In the genomic region with DNA sequence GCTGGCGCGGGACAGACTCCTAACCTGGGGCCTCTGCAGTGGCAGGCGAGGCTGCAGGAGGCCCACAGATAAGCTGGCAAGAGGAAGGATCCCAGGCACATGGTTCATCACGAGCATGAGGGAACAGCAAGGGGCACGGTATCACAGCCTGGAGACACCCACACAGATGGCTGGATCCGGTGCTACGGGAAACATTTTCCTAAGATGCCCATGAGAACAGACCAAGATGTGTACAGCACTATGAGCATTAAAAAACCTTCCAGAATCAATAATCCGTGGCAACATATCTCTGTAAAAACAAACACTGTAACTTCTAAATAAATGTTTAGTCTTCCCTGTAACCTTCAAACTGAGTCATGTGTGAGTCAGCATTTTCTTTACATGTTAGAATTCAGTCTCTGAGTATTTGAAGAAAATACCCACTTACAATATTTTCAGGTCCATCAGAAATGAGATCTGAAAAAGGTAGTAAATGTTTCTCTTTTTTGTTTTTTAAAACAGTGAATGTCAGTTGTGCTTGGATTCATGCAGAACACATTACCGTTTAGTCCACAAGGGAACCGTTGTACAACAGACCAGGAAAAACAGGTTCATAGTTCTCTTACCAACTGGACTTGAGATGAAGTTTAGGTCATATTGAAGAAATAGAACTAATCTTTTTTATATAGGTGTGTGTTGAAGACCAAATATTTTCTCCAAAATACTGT, we compare ENCODE assay signal across 8 cellular contexts.
DNase-seq lines count a peak whose midpoint lies in the region; ATAC-seq and TF ChIP-seq lines count a peak whose summit lies in the region.
"Had no signal": no experiment of that assay in that cellular context is flagged by ENCODE, and none has a peak within 500 bp of the region (broad histone marks: within the 10 kb centered on the region; RNA-seq: fewer than 3 reads in every experiment).

No MANE protein-coding gene starts in this region.

- no peaks in the 10 kb centered on the region for H3K36me3 Mint-ChIP-seq in activated CD4-positive, alpha-beta T cell treated with anti-CD3 and anti-CD28 coated beads for 36 hours (ENCODE audit: low read depth)

- H3K27ac ChIP-seq in HCT116 (ENCODE audit: low read depth, low read length): peak overlapping the region; percentile 16; the same call in 1 of the 2 replicates

- H3K4me1 Mint-ChIP-seq in activated CD4-positive, alpha-beta T cell treated with anti-CD3 and anti-CD28 coated beads for 36 hours: peaks cover 6% of the 10 kb centered on the region

- no peak overlapping the region for H3K4me3 Mint-ChIP-seq in activated CD4-positive, alpha-beta T cell treated with anti-CD3 and anti-CD28 coated beads for 36 hours

- H3K9me2 ChIP-seq in HCT116 (ENCODE audit: insufficient read depth): no peaks in the 10 kb centered on the region

- ATAC-seq in HCT116: peak; percentile 60
- no peak for ATAC-seq in activated CD4-positive, alpha-beta T cell treated with anti-CD3 and anti-CD28 coated beads for 36 hours

- no peak for TF ChIP-seq RAD21 in HCT116 (IDR thresholded peaks at IDR 0.05; ENCODE audit: low read depth)

- RAD21 ChIA-PET in HCT116 (lab: Charles Lee; ENCODE audit: low non-redundant PET in 1 of 2, low total read pairs in 2 of 2, uncharacterized antibody in 2 of 2, unreplicated experiment in 2 of 2): interaction anchor here in 1 of 2 experiments (0.6 to 1.5 kb wide), 3 partner anchors 221 to 252 kb away, joined by 3 read pairs; no protein-coding TSS in a partner anchor

- H3K27me3 Mint-ChIP-seq in activated CD4-positive, alpha-beta T cell treated with anti-CD3 and anti-CD28 coated beads for 36 hours: no peaks in the 10 kb centered on the region

- H3K4me3 ChIP-seq in HCT116 (replicated peaks in 1 of 2; ENCODE audit: low read depth in 1 of 2, low read length in 2 of 2): no peak overlapping the region
- H3K4me3 ChIP-seq in adipocyte (ENCODE audit: low read length): no peak overlapping the region
- H3K4me3 ChIP-seq: heart left ventricle had no signal

- POLR2A ChIA-PET in HCT116 (lab: Charles Lee): no interaction called here
- POLR2A ChIA-PET in activated CD4-positive, alpha-beta T cell treated with anti-CD3 and anti-CD28 coated beads for 36 hours (lab: Charles Lee): no interaction called here

- H3K9me3 Mint-ChIP-seq in activated CD4-positive, alpha-beta T cell treated with anti-CD3 and anti-CD28 coated beads for 36 hours (ENCODE audit: low read depth): no peaks in the 10 kb centered on the region

- H2AFZ ChIP-seq in HCT116 (ENCODE audit: low read depth, low read length, poor library complexity, severe bottlenecking): peak overlapping the region; percentile 57

- TF ChIP-seq POLR2A in HCT116 (IDR thresholded peaks at IDR 0.05; ENCODE audit: borderline replicate concordance, extremely low read depth, insufficient read depth, insufficient read length): no peak

- H3K79me2 ChIP-seq in HCT116 (ENCODE audit: insufficient read depth, low read length): no peaks in the 10 kb centered on the region

- H3K27ac Mint-ChIP-seq in activated CD4-positive, alpha-beta T cell treated with anti-CD3 and anti-CD28 coated beads for 36 hours: no peak overlapping the region

- intact Hi-C loops in HCT116 (cut with micrococcal nuclease): no loop called here
- intact Hi-C loops in activated CD4-positive, alpha-beta T cell treated with anti-CD3 and anti-CD28 coated beads for 36 hours (cut with DNase I, micrococcal nuclease): loop anchor here in 1 of 2 experiments (5.0 kb wide), 1 partner anchor 550 kb away; no protein-coding TSS in a partner anchor

- H3K4me1 ChIP-seq in HCT116 (ENCODE audit: control insufficient read depth in 1 of 2, insufficient read depth in 2 of 2, low read length in 2 of 2): peaks cover 8 to 11% of the 10 kb centered on the region in 2 experiments; a peak in 3 of 4 replicates
- H3K4me1 ChIP-seq in adipocyte (ENCODE audit: control insufficient read depth, insufficient read depth, low read length): peaks cover 15% of the 10 kb centered on the region

- H3K4me2 ChIP-seq in HCT116 (ENCODE audit: low read length): peak overlapping the region; percentile 33

- no peak for TF ChIP-seq CTCF in HCT116 (IDR thresholded peaks at IDR 0.05 in 2 of 3, conservative IDR thresholded peaks at IDR 0.05 in 1 of 3; ENCODE audit: borderline replicate concordance in 1 of 3, insufficient read depth in 1 of 3, low read depth in 2 of 3, low read length in 2 of 3)

- no TSS peak for BruUV-seq in HCT116 (replicated peaks; lab: Mats Ljungman, UMichigan)

- H3K27me3 ChIP-seq in HCT116 (ENCODE audit: insufficient read depth, low read length) (no peaks in the 10 kb centered on the region), adipocyte (replicated peaks; ENCODE audit: control insufficient read depth, insufficient read depth, low read length) (no peaks in the 10 kb centered on the region)
- H3K27me3 ChIP-seq: heart left ventricle had no signal

- no peaks in the 10 kb centered on the region for H4K20me1 ChIP-seq in HCT116 (ENCODE audit: insufficient read depth)

- peak overlapping the region; percentile 9 for H3K9ac ChIP-seq in HCT116 (ENCODE audit: low read length)
- peak overlapping the region; percentile 37 for H3K9ac ChIP-seq in adipocyte (ENCODE audit: low read length)

- CTCF ChIA-PET in HCT116 (lab: Charles Lee): interaction anchor here (1.0 to 4.7 kb wide), 13 partner anchors 12 to 644 kb away, joined by 3 to 42 read pairs (median 5); no protein-coding TSS in a partner anchor
- CTCF ChIA-PET in activated CD4-positive, alpha-beta T cell treated with anti-CD3 and anti-CD28 coated beads for 36 hours (lab: Charles Lee): interaction anchor here (0.6 to 3.7 kb wide), 25 partner anchors 10 to 705 kb away, joined by 3 to 31 read pairs (median 6); no protein-coding TSS in a partner anchor

- DNase-seq in HCT116 (ENCODE audit: low read depth, low spot score): peak; percentile 21
- peak; percentile 82 for DNase-seq in adipocyte (ENCODE audit: low read depth)
- DNase-seq in glomerular visceral epithelial cell (ENCODE audit: extremely low spot score): peak; percentile 22
- peak; percentile 52 for DNase-seq in stromal cell of bone marrow (ENCODE audit: low read depth)
- no peak for DNase-seq in activated CD4-positive, alpha-beta T cell treated with anti-CD3 and anti-CD28 coated beads for 36 hours
- DNase-seq in epidermal melanocyte (ENCODE audit: insufficient read length, low spot score): no peak
- no peak for DNase-seq in activated CD4-positive, alpha-beta T cell treated with anti-CD3 and anti-CD28 coated beads for 1 hour

- H3K36me3 ChIP-seq in HCT116 (ENCODE audit: control insufficient read depth in 1 of 2, insufficient read depth in 2 of 2, low read length in 2 of 2): no peaks in the 10 kb centered on the region
- peaks cover 34% of the 10 kb centered on the region for H3K36me3 ChIP-seq in adipocyte (ENCODE audit: control insufficient read depth, insufficient read depth, low read length, severe bottlenecking)

- no peaks in the 10 kb centered on the region for H3K9me3 ChIP-seq in HCT116 (ENCODE audit: control insufficient read depth in 1 of 2, insufficient read depth in 1 of 2, low read depth in 1 of 2, low read length in 2 of 2)
- no peaks in the 10 kb centered on the region for H3K9me3 ChIP-seq in adipocyte (ENCODE audit: control insufficient read depth, low read length)
- H3K9me3 ChIP-seq: heart left ventricle had no signal

TF ChIP-seq in HCT116, 20 proteins besides CTCF, POLR2A, EP300 and RAD21:
- TF ChIP-seq, protein P1, sequence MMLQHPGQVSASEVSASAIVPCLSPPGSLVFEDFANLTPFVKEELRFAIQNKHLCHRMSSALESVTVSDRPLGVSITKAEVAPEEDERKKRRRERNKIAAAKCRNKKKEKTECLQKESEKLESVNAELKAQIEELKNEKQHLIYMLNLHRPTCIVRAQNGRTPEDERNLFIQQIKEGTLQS (IDR thresholded peaks at IDR 0.05): no peak
- no peak for TF ChIP-seq SP1 (IDR thresholded peaks at IDR 0.05; ENCODE audit: low read depth)
- TF ChIP-seq ZNF274 (IDR thresholded peaks at IDR 0.05; ENCODE audit: low read depth, low read length): no peak
- TF ChIP-seq FOSL1 (IDR thresholded peaks at IDR 0.05; ENCODE audit: low read depth): peak; percentile 62; the same call in 1 of the 2 replicates
- no peak for TF ChIP-seq CBX3 (IDR thresholded peaks at IDR 0.05; ENCODE audit: low read depth)
- TF ChIP-seq, protein P2, sequence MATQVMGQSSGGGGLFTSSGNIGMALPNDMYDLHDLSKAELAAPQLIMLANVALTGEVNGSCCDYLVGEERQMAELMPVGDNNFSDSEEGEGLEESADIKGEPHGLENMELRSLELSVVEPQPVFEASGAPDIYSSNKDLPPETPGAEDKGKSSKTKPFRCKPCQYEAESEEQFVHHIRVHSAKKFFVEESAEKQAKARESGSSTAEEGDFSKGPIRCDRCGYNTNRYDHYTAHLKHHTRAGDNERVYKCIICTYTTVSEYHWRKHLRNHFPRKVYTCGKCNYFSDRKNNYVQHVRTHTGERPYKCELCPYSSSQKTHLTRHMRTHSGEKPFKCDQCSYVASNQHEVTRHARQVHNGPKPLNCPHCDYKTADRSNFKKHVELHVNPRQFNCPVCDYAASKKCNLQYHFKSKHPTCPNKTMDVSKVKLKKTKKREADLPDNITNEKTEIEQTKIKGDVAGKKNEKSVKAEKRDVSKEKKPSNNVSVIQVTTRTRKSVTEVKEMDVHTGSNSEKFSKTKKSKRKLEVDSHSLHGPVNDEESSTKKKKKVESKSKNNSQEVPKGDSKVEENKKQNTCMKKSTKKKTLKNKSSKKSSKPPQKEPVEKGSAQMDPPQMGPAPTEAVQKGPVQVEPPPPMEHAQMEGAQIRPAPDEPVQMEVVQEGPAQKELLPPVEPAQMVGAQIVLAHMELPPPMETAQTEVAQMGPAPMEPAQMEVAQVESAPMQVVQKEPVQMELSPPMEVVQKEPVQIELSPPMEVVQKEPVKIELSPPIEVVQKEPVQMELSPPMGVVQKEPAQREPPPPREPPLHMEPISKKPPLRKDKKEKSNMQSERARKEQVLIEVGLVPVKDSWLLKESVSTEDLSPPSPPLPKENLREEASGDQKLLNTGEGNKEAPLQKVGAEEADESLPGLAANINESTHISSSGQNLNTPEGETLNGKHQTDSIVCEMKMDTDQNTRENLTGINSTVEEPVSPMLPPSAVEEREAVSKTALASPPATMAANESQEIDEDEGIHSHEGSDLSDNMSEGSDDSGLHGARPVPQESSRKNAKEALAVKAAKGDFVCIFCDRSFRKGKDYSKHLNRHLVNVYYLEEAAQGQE (IDR thresholded peaks at IDR 0.05; ENCODE audit: low read depth): no peak
- TF ChIP-seq YY1 (IDR thresholded peaks at IDR 0.05; ENCODE audit: extremely low read depth, insufficient replicate concordance, low read depth, low read length): no peak
- no peak for TF ChIP-seq SIN3A (IDR thresholded peaks at IDR 0.05; ENCODE audit: low read depth)
- TF ChIP-seq EGR1 (IDR thresholded peaks at IDR 0.05; ENCODE audit: low read depth): no peak
- no peak for TF ChIP-seq EZH2 (IDR thresholded peaks at IDR 0.05)
- peak; percentile 35; the same call in 1 of the 2 replicates for TF ChIP-seq JUND (IDR thresholded peaks at IDR 0.05)
- no peak for TF ChIP-seq EZH2phosphoT487 (IDR thresholded peaks at IDR 0.05; ENCODE audit: borderline replicate concordance)
- no peak for TF ChIP-seq POLR2AphosphoS5 (IDR thresholded peaks at IDR 0.05; ENCODE audit: low read depth, low read length)
- no peak for TF ChIP-seq CEBPB (IDR thresholded peaks at IDR 0.05; ENCODE audit: low read depth)

Comparison
In these comparisons a context has a peak if more than half of its experiments do, and no peak if none do; other contexts are left out.
1. DNase-seq: peak in HCT116 (single experiment), adipocyte (single experiment), glomerular visceral epithelial cell (single experiment) and stromal cell of bone marrow (single experiment); none in activated CD4-positive, alpha-beta T cell treated with anti-CD3 and anti-CD28 coated beads for 36 hours (single experiment), epidermal melanocyte (single experiment) and activated CD4-positive, alpha-beta T cell treated with anti-CD3 and anti-CD28 coated beads for 1 hour (single experiment).